Comparison of ENCODE assay signal across 32 cellular contexts in the genomic region with DNA sequence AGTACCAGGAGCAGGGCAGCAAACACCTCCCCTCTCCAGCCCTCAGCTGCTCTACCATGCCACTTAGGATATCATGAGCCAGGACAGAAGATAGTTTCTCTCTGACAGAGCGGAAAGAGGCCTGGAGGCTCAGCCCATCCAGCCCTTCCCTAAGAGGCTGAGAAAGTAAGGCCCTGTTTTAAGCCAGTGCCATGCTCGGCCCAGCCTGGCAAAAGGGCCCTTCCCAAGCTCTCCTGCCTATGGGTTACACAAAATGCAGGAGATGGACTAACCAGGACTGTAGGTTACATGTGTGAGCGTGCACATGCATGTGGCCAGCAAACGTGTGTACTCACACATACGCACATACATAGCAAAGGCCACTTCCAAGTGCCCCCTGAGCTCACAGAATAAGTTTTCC.
"Had no signal": no experiment of that assay in that cellular context is flagged by ENCODE, and none has a peak within 500 bp of the region (broad histone marks: within the 10 kb centered on the region; RNA-seq: fewer than 3 reads in every experiment).

No MANE protein-coding gene starts in this region.

- H3K4me3 ChIP-seq: adrenal gland, ovary, prostate gland, skin epidermis, vagina had no signal

- H3K4me3 Mint-ChIP-seq: nephron progenitor cell; stimulated activated effector memory CD8-positive, alpha-beta T cell treated with anti-CD3 and anti-CD28 coated beads, Interleukin-12 subunit alpha, Interleukin-12 subunit beta, amount 100 ng/mL, for 72 hours; stimulated activated naive CD8-positive, alpha-beta T cell treated with anti-CD3 and anti-CD28 coated beads, Interleukin-15, Interleukin-2, amounts not matched to agents 100 ng/mL and 50 ng/mL, for 24 hours; T-helper 2 cell treated with Interferon-gamma antibody and Interleukin-4, amounts not matched to agents 5 μg/mL and 100 μg/mL, for 36 hours; type B pancreatic cell had no signal

- DNase-seq: activated CD4-positive, alpha-beta T cell treated with anti-CD3 and anti-CD28 coated beads for 4 hours; activated CD4-positive, alpha-beta T cell treated with anti-CD3 and anti-CD28 coated beads, Interleukin-2, amount 50 U/mL, for 4 hours; activated T-cell treated with anti-CD3 and anti-CD28 coated beads, Interleukin-2, amount 50 U/mL, for 48 hours; brain microvascular endothelial cell; central memory CD4-positive, alpha-beta T cell; dermis blood vessel endothelial cell; effector CD4-positive, alpha-beta T cell; left ventricle myocardium superior; naive B cell; nephron progenitor cell; ovary; retina; stimulated activated CD4-positive, alpha-beta T cell treated with anti-CD3 and anti-CD28 coated beads, Interleukin-4, amount 100 ng/mL, for 24 hours; substantia nigra; T-helper 1 cell had no signal

- H3K36me3 ChIP-seq: adrenal gland, brain microvascular endothelial cell, neutrophil, ovary, prostate gland, vagina had no signal

- H3K27me3 ChIP-seq: adrenal gland, ovary, vagina had no signal

- ATAC-seq: activated naive CD4-positive, alpha-beta T cell treated with anti-CD3 and anti-CD28 coated beads, Interleukin-2, amount 50 U/mL, for 72 hours; left ventricle myocardium superior; sciatic nerve; stimulated activated effector memory CD8-positive, alpha-beta T cell treated with anti-CD3 and anti-CD28 coated beads, Interleukin-12 subunit alpha, Interleukin-12 subunit beta, amount 100 ng/mL, for 72 hours had no signal

- H3K27ac ChIP-seq: adrenal gland, brain microvascular endothelial cell, epithelial cell of prostate, neutrophil, ovary, prostate gland, skin epidermis, vagina had no signal

- H3K9me3 Mint-ChIP-seq: activated naive CD4-positive, alpha-beta T cell treated with anti-CD3 and anti-CD28 coated beads, Interleukin-2, amount 50 U/mL, for 72 hours; activated T-helper 2 cell treated with anti-CD3 and anti-CD28 coated beads, Interferon-gamma antibody, Interleukin-2, Interleukin-4, amounts not matched to agents 10 μg/mL and 5 μg/mL and 100 μg/mL, durations not matched to agents 14 hours and 24 hours and 36 hours; naive B cell; nephron progenitor cell; stimulated activated effector memory CD8-positive, alpha-beta T cell treated with anti-CD3 and anti-CD28 coated beads, Interleukin-12 subunit alpha, Interleukin-12 subunit beta, amount 100 ng/mL, for 72 hours; stimulated activated naive CD8-positive, alpha-beta T cell treated with anti-CD3 and anti-CD28 coated beads, Interleukin-15, Interleukin-2, amounts not matched to agents 100 ng/mL and 50 ng/mL, for 24 hours; T-helper 2 cell treated with Interferon-gamma antibody and Interleukin-4, amounts not matched to agents 5 μg/mL and 100 μg/mL, for 36 hours; type B pancreatic cell had no signal

- H3K4me1 Mint-ChIP-seq: naive B cell; stimulated activated effector memory CD8-positive, alpha-beta T cell treated with anti-CD3 and anti-CD28 coated beads, Interleukin-12 subunit alpha, Interleukin-12 subunit beta, amount 100 ng/mL, for 72 hours had no signal

- H3K36me3 Mint-ChIP-seq: activated naive CD4-positive, alpha-beta T cell treated with anti-CD3 and anti-CD28 coated beads, Interleukin-2, amount 50 U/mL, for 72 hours; naive B cell; stimulated activated effector memory CD8-positive, alpha-beta T cell treated with anti-CD3 and anti-CD28 coated beads, Interleukin-12 subunit alpha, Interleukin-12 subunit beta, amount 100 ng/mL, for 72 hours; type B pancreatic cell had no signal

- FAIRE-seq: astrocyte, endometrium, frontal cortex, islet of Langerhans had no signal

- H3K27ac Mint-ChIP-seq: activated naive CD4-positive, alpha-beta T cell treated with anti-CD3 and anti-CD28 coated beads, Interleukin-2, amount 50 U/mL, for 72 hours; activated T-helper 2 cell treated with anti-CD3 and anti-CD28 coated beads, Interferon-gamma antibody, Interleukin-2, Interleukin-4, amounts not matched to agents 10 μg/mL and 5 μg/mL and 100 μg/mL, durations not matched to agents 14 hours and 24 hours and 36 hours; nephron progenitor cell; stimulated activated effector memory CD8-positive, alpha-beta T cell treated with anti-CD3 and anti-CD28 coated beads, Interleukin-12 subunit alpha, Interleukin-12 subunit beta, amount 100 ng/mL, for 72 hours; stimulated activated naive CD8-positive, alpha-beta T cell treated with anti-CD3 and anti-CD28 coated beads, Interleukin-15, Interleukin-2, amounts not matched to agents 100 ng/mL and 50 ng/mL, for 24 hours; T-helper 2 cell treated with Interferon-gamma antibody and Interleukin-4, amounts not matched to agents 5 μg/mL and 100 μg/mL, for 36 hours; type B pancreatic cell had no signal
